ENCODE assay signal across 8 cellular contexts in the genomic region with DNA sequence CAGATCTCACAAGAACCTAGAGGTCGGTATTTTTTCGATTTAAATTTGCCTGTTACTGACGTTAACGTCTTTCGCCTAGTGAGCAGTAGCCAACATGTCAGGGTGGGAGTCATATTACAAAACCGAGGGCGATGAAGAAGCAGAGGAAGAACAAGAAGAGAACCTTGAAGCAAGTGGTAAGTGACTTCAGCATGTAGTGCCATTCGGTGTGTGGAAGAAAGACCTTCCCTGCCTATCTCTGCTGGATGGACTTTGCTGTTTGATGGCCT. TPM values are rescaled to one million over a fixed set of nuclear protein-coding genes. Genes with fewer than 3 reads are reported as not detected.
DNase-seq lines count a peak whose midpoint lies in the region; ATAC-seq, FAIRE-seq and TF ChIP-seq lines count a peak whose summit lies in the region.

No MANE protein-coding gene starts in this region.

- 4% methylated on average over 8 of the region's 8 CpGs for WGBS in A549 (ENCODE audit: missing lambda C conversion rate)
- WGBS in IMR-90 (ENCODE audit: extremely low coverage in 2 of 2, insufficient read length in 1 of 2), 2 experiments: 0% methylated on average over 2 of the region's 8 CpGs; no CpG with 5 or more reads in 1 of the 2 experiments

- no peak for TF ChIP-seq CTCF in A549 (IDR thresholded peaks at IDR 0.05)
- no peak for TF ChIP-seq CTCF in IMR-90 (conservative IDR thresholded peaks at IDR 0.05; ENCODE audit: low read depth, low read length)
- TF ChIP-seq CTCF in GM10248 (IDR thresholded peaks at IDR 0.05; ENCODE audit: control extremely low read depth, extremely low read depth, low read depth, missing control alignments): no peak

- peaks cover 51% of the 10 kb centered on the region for H3K36me3 Mint-ChIP-seq in central memory CD8-positive, alpha-beta T cell (ENCODE audit: insufficient read depth)

- POLR2A ChIA-PET in A549 (lab: Yijun Ruan, JAX) (no interaction called here), IMR-90 (lab: Charles Lee; ENCODE audit: unreplicated experiment) (no interaction called here), GM10248 (lab: Yijun Ruan, JAX) (interaction anchor here (2.0 kb wide), 1 partner anchor 176 kb away, joined by 6 read pairs; a partner anchor contains a TSS)

- H3K27me3 Mint-ChIP-seq in central memory CD8-positive, alpha-beta T cell: no peaks in the 10 kb centered on the region

- peak overlapping the region; percentile 99 for H2AK9ac ChIP-seq in IMR-90 (replicated peaks; ENCODE audit: low read depth, low read length, poor library complexity)

- H2AFZ ChIP-seq in IMR-90 (replicated peaks; ENCODE audit: low read length, poor library complexity): peak overlapping the region; percentile 98

- TF ChIP-seq POLR2A in A549 (IDR thresholded peaks at IDR 0.05; ENCODE audit: low read length) (no peak), IMR-90 (IDR thresholded peaks at IDR 0.05; ENCODE audit: low read depth, low read length) (no peak)

- no peak for DNase-seq in A549 (ENCODE audit: low read depth in 1 of 2, low spot score in 1 of 2)
- DNase-seq in IMR-90: no peak
- no peak for DNase-seq in central memory CD8-positive, alpha-beta T cell (ENCODE audit: low spot score in 2 of 2)
- no peak for DNase-seq in NCI-H2081 treated with DMSO at 0.1 percent for 48 hours (lab: John Stamatoyannopoulos, UW)
- DNase-seq in GM10248 (ENCODE audit: extremely low spot score): no peak

- no peaks in the 10 kb centered on the region for H3K9me3 ChIP-seq in A549
- H3K9me3 ChIP-seq in IMR-90 (ENCODE audit: control insufficient read depth, insufficient read depth, low read length): no peaks in the 10 kb centered on the region
- no peaks in the 10 kb centered on the region for H3K9me3 ChIP-seq in mucosa of rectum (ENCODE audit: control insufficient read depth in 2 of 2, low read length in 2 of 2)

- H3K27ac Mint-ChIP-seq in central memory CD8-positive, alpha-beta T cell (ENCODE audit: low read depth): peak overlapping the region; percentile 97

- H2BK15ac ChIP-seq in IMR-90 (ENCODE audit: low read depth, low read length): no peak overlapping the region

- no peak overlapping the region; the same call in 1 of the 2 replicates for H4K5ac ChIP-seq in IMR-90 (ENCODE audit: low read depth, low read length)

- no peaks in the 10 kb centered on the region for H3K9me3 Mint-ChIP-seq in central memory CD8-positive, alpha-beta T cell

- TF ChIP-seq EP300 in A549 (IDR thresholded peaks at IDR 0.05): no peak

- H3K9me1 ChIP-seq in IMR-90 (ENCODE audit: insufficient read depth, low read length): 0 out of 2 replicates have a peak, but pooled peaks cover 2% of the 10 kb centered on the region

- FAIRE-seq in A549 (lab: Jason Lieb, UNC): no peak

- H3K27ac ChIP-seq in A549 (peak overlapping the region; percentile 96 to 99), IMR-90 (ENCODE audit: insufficient read depth, low read length) (peak overlapping the region; percentile 94), mucosa of rectum (ENCODE audit: low read depth in 2 of 2, low read length in 2 of 2) (peak overlapping the region; percentile 98)

- H4K20me1 ChIP-seq in IMR-90 (ENCODE audit: insufficient read depth, low read length): peaks cover 14% of the 10 kb centered on the region

- H2BK20ac ChIP-seq in IMR-90 (ENCODE audit: low read depth, low read length): no peak overlapping the region

- H4K91ac ChIP-seq in IMR-90 (ENCODE audit: insufficient read depth, low read depth, low read length): peak overlapping the region; percentile 61; the same call in 1 of the 2 replicates

- peak overlapping the region; percentile 93 for H2AK5ac ChIP-seq in IMR-90 (ENCODE audit: low read depth, low read length)

- no TSS peak for BruUV-seq in IMR-90 (replicated peaks; lab: Mats Ljungman, UMichigan)

- no peak overlapping the region; the same call in 1 of the 2 replicates for H3K18ac ChIP-seq in IMR-90 (ENCODE audit: low read depth, low read length)

- H3K4me3 Mint-ChIP-seq in central memory CD8-positive, alpha-beta T cell: peak overlapping the region; percentile 96

- peak overlapping the region; percentile 13 for H3K23ac ChIP-seq in IMR-90 (ENCODE audit: low read depth, low read length)

- peak overlapping the region; percentile 81 for H3K14ac ChIP-seq in IMR-90 (replicated peaks; ENCODE audit: low read depth, low read length)

- intact Hi-C loops in IMR-90 (cut with micrococcal nuclease): loop anchor here (2.0 kb wide), 1 partner anchor 77 kb away; a partner anchor contains a TSS

- peak overlapping the region; percentile 61 for H3K56ac ChIP-seq in IMR-90 (ENCODE audit: extremely low read depth, insufficient read depth, low read length)

- H2BK5ac ChIP-seq in IMR-90 (ENCODE audit: low read depth, low read length, poor library complexity, severe bottlenecking): peak overlapping the region; percentile 25

- H3K4me3 ChIP-seq in A549 (peak overlapping the region; percentile 93), IMR-90 (ENCODE audit: insufficient read depth, low read depth, low read length) (peak overlapping the region; percentile 76), mucosa of rectum (ENCODE audit: low read length in 2 of 2) (peak overlapping the region; percentile 87 to 99)

- H3K79me1 ChIP-seq in IMR-90 (ENCODE audit: low read depth in 1 of 2, low read length in 2 of 2): peaks cover 15 to 58% of the 10 kb centered on the region in 2 experiments

- dilution Hi-C loops in IMR-90 (cut with HindIII; ENCODE audit: low sequenced_read_pairs, unreplicated experiment): no loop called here

- CTCF ChIA-PET in A549 (lab: Yijun Ruan, JAX): interaction anchor here (0.7 to 1.5 kb wide), 6 partner anchors 24 to 221 kb away, joined by 3 to 5 read pairs (median 3); no protein-coding TSS in a partner anchor
- CTCF ChIA-PET in IMR-90 (lab: Yijun Ruan, JAX): no interaction called here
- CTCF ChIA-PET in GM10248 (lab: Yijun Ruan, JAX): interaction anchor here (1.0 to 1.5 kb wide), 3 partner anchors 19 to 319 kb away, joined by 3 to 5 read pairs (median 4); no protein-coding TSS in a partner anchor

- peaks cover 17% of the 10 kb centered on the region for H3K36me3 ChIP-seq in IMR-90 (ENCODE audit: control insufficient read depth, insufficient read depth, low read length)
- H3K36me3 ChIP-seq in mucosa of rectum (ENCODE audit: control insufficient read depth in 2 of 2, insufficient read depth in 2 of 2, low read length in 2 of 2): peaks cover 7 to 19% of the 10 kb centered on the region in 2 donors

- no peak for ATAC-seq in A549
- no peak for ATAC-seq in IMR-90 (ENCODE audit: low read depth)
- ATAC-seq in central memory CD8-positive, alpha-beta T cell (replicated peaks; ENCODE audit: extremely low read depth, poor library complexity, severe bottlenecking): no peak
- no peak for ATAC-seq in HG03095 (IDR thresholded peaks at IDR 0.05; ENCODE audit: unreplicated experiment)
- ATAC-seq in esophagus mucosa: no peak

- in situ Hi-C loops in IMR-90 (cut with MboI; ENCODE audit: low sequenced_read_pairs): no loop called here

- TF ChIP-seq RAD21 in A549 (conservative IDR thresholded peaks at IDR 0.05 in 1 of 2, IDR thresholded peaks at IDR 0.05 in 1 of 2) (no peak), IMR-90 (IDR thresholded peaks at IDR 0.05; ENCODE audit: low read length) (no peak)

- H3K9ac ChIP-seq in IMR-90 (ENCODE audit: low read depth, low read length): peak overlapping the region; percentile 93
- H3K9ac ChIP-seq in mucosa of rectum (ENCODE audit: low read depth in 1 of 2, low read length in 2 of 2): peak overlapping the region; percentile 81 to 97

- peaks cover 23% of the 10 kb centered on the region for H3K4me1 ChIP-seq in A549
- peaks cover 2% of the 10 kb centered on the region; the same call in 1 of the 2 replicates for H3K4me1 ChIP-seq in IMR-90 (ENCODE audit: control insufficient read depth, insufficient read depth, low read length)
- H3K4me1 ChIP-seq in mucosa of rectum (ENCODE audit: control insufficient read depth in 2 of 2, insufficient read depth in 2 of 2, low read length in 2 of 2): peaks cover 20 to 25% of the 10 kb centered on the region in 2 donors

- H3K4me1 Mint-ChIP-seq in central memory CD8-positive, alpha-beta T cell: peaks cover 34% of the 10 kb centered on the region

- H3K4ac ChIP-seq in IMR-90 (ENCODE audit: low read depth, low read length): peak overlapping the region; percentile 70

- H3K27me3 ChIP-seq in IMR-90 (ENCODE audit: control insufficient read depth, insufficient read depth, low read length): no peaks in the 10 kb centered on the region
- H3K27me3 ChIP-seq in mucosa of rectum (ENCODE audit: control insufficient read depth in 2 of 2, insufficient read depth in 2 of 2, low read length in 2 of 2): no peaks in the 10 kb centered on the region

- peak overlapping the region; percentile 73 to 98 for H4K8ac ChIP-seq in IMR-90 (ENCODE audit: low read depth in 2 of 2, low read length in 2 of 2)

- H3K4me2 ChIP-seq in A549: peak overlapping the region; percentile 97
- H3K4me2 ChIP-seq in IMR-90 (ENCODE audit: low read depth, low read length): peak overlapping the region; percentile 91

- 0 out of 2 replicates have a peak overlapping the region, but pooled peaks have one; percentile 23 for H2BK120ac ChIP-seq in IMR-90 (ENCODE audit: low read depth, low read length)

RNA-seq across cellular contexts. Expression of a gene that starts 0.8 kb away (rescaled TPM):
- polyA plus RNA-seq in A549 (2011; rRNA removed): 139 and 189 TPM in 2 replicates
- polyA plus RNA-seq in A549 (2012; cell fraction: cytosol; rRNA removed): 121 and 126 TPM in 2 replicates
- 84.5 and 142 TPM in 2 replicates for polyA plus RNA-seq in A549 (2012; cell fraction: nucleus; rRNA removed)
- 556 to 624 TPM (median 577 TPM) in 3 replicates for polyA plus RNA-seq in A549 (2017; fragmentation: RNase III; extraction: RNeasy Plus Mini Kit Qiagen cat#74134 plus additional on column Dnase treatment)
- polyA minus RNA-seq in A549 (2011; rRNA and poly(A)+ RNA removed): 119 and 140 TPM in 2 replicates
- total RNA-seq in IMR-90 (2012; rRNA removed): 392 and 401 TPM in 2 replicates
- 173 and 202 TPM in 2 replicates for polyA plus RNA-seq in IMR-90 (2012; rRNA removed)
- polyA plus RNA-seq in IMR-90 (2012; cell fraction: cytosol; rRNA removed): 58.5 and 142 TPM in 2 replicates
- polyA plus RNA-seq in IMR-90 (2012; cell fraction: nucleus; rRNA removed; ENCODE audit: low replicate concordance): 19.7 and 77.2 TPM in 2 replicates
- total RNA-seq in esophagus mucosa: 181 TPM

RNA-seq across cellular contexts. Expression of a gene that starts 1.0 kb away (rescaled TPM):
- polyA plus RNA-seq in A549 (2011; rRNA removed): 19.4 and 22.7 TPM in 2 replicates
- 10.0 and 14.7 TPM in 2 replicates for polyA plus RNA-seq in A549 (2012; cell fraction: cytosol; rRNA removed)
- 16.4 and 20.8 TPM in 2 replicates for polyA plus RNA-seq in A549 (2012; cell fraction: nucleus; rRNA removed)
- 13.9 to 17.1 TPM (median 14.9 TPM) in 3 replicates for polyA plus RNA-seq in A549 (2017; fragmentation: RNase III; extraction: RNeasy Plus Mini Kit Qiagen cat#74134 plus additional on column Dnase treatment)
- 24.7 and 24.9 TPM in 2 replicates for polyA minus RNA-seq in A549 (2011; rRNA and poly(A)+ RNA removed)
- 14.4 and 14.5 TPM in 2 replicates for total RNA-seq in IMR-90 (2012; rRNA removed)
- 23.6 and 24.9 TPM in 2 replicates for polyA plus RNA-seq in IMR-90 (2012; rRNA removed)
- polyA plus RNA-seq in IMR-90 (2012; cell fraction: cytosol; rRNA removed): 10.3 and 13.7 TPM in 2 replicates
- polyA plus RNA-seq in IMR-90 (2012; cell fraction: nucleus; rRNA removed; ENCODE audit: low replicate concordance): 31.5 and 46.9 TPM in 2 replicates
- total RNA-seq in esophagus mucosa: 36.7 TPM

RNA-seq across cellular contexts. Expression of a gene that starts 32.2 kb away (rescaled TPM):
- polyA plus RNA-seq in A549 (2011; rRNA removed) (26.2 and 28.7 TPM in 2 replicates), A549 (2017; fragmentation: RNase III; extraction: RNeasy Plus Mini Kit Qiagen cat#74134 plus additional on column Dnase treatment) (21.3 to 25.1 TPM (median 23.5 TPM) in 3 replicates), IMR-90 (2012; rRNA removed) (92.8 and 103 TPM in 2 replicates)
- polyA plus RNA-seq in A549 (2012; cell fraction: cytosol; rRNA removed): 35.3 and 38.7 TPM in 2 replicates
- 55.2 and 65.3 TPM in 2 replicates for polyA plus RNA-seq in A549 (2012; cell fraction: nucleus; rRNA removed)
- polyA minus RNA-seq in A549 (2011; rRNA and poly(A)+ RNA removed): 16.5 and 18.0 TPM in 2 replicates
- total RNA-seq in IMR-90 (2012; rRNA removed) (22.2 and 22.8 TPM in 2 replicates), esophagus mucosa (30.0 TPM)
- polyA plus RNA-seq in IMR-90 (2012; cell fraction: cytosol; rRNA removed): 118 and 174 TPM in 2 replicates
- polyA plus RNA-seq in IMR-90 (2012; cell fraction: nucleus; rRNA removed; ENCODE audit: low replicate concordance): 167 and 222 TPM in 2 replicates
